ENCODE assay signal across 8 cellular contexts in genomic region chr2:237693281-237694039, GRCh38.
DNase-seq lines count a peak whose midpoint lies in the region; ATAC-seq and TF ChIP-seq lines count a peak whose summit lies in the region.

No MANE protein-coding gene starts in this region.

- no peaks in the 10 kb centered on the region for H3K27me3 ChIP-seq in heart right ventricle

- TF ChIP-seq CTCF in heart right ventricle (IDR thresholded peaks at IDR 0.05): no peak

- H3K4me3 Mint-ChIP-seq in dendritic cell treated with granulocyte-macrophage colony-stimulating factor and Interleukin-4, amounts not matched to agents 40 ng/mL and 50 ng/mL, for 4 days: peak overlapping the region; percentile 99
- peak overlapping the region; percentile 83 to 95 (median 92) for H3K4me3 Mint-ChIP-seq in naive B cell

- intact Hi-C loops in heart right ventricle (cut with DNase I) (loop anchor here in 4 of 10 donors (2.0 to 5.0 kb wide), 4 partner anchors 19 to 44 kb away; no protein-coding TSS in a partner anchor), cardiac septum (cut with DNase I) (loop anchor here (2.0 kb wide), 1 partner anchor 39 kb away; no protein-coding TSS in a partner anchor)
- intact Hi-C loops in dendritic cell treated with granulocyte-macrophage colony-stimulating factor and Interleukin-4, amounts not matched to agents 40 ng/mL and 50 ng/mL, for 4 days (cut with micrococcal nuclease): loop anchor here (2.0 to 5.0 kb wide), 2 partner anchors 13 to 34 kb away; no protein-coding TSS in a partner anchor

- H3K4me1 ChIP-seq in heart right ventricle: peaks cover 26 to 93% (median 87%) of the 10 kb centered on the region in 9 donors

- no peaks in the 10 kb centered on the region for H3K36me3 ChIP-seq in heart right ventricle

- H3K27me3 Mint-ChIP-seq in dendritic cell treated with granulocyte-macrophage colony-stimulating factor and Interleukin-4, amounts not matched to agents 40 ng/mL and 50 ng/mL, for 4 days: no peaks in the 10 kb centered on the region
- H3K27me3 Mint-ChIP-seq in naive B cell: no peaks in the 10 kb centered on the region

- H3K9me3 Mint-ChIP-seq in dendritic cell treated with granulocyte-macrophage colony-stimulating factor and Interleukin-4, amounts not matched to agents 40 ng/mL and 50 ng/mL, for 4 days: no peaks in the 10 kb centered on the region
- H3K9me3 Mint-ChIP-seq in naive B cell: no peaks in the 10 kb centered on the region

- DNase-seq in heart right ventricle (no peak), cardiac septum (ENCODE audit: low spot score) (no peak), naive B cell (no peak), cerebellar nuclear complex (lab: John Stamatoyannopoulos, UW) (no peak)

- H3K9me3 ChIP-seq in heart right ventricle: no peaks in the 10 kb centered on the region

- 30% methylated on average over 6 of the region's 6 CpGs for WGBS in heart right ventricle, 2 donors

- peaks cover 76% of the 10 kb centered on the region for H3K4me1 Mint-ChIP-seq in dendritic cell treated with granulocyte-macrophage colony-stimulating factor and Interleukin-4, amounts not matched to agents 40 ng/mL and 50 ng/mL, for 4 days (ENCODE audit: low read depth)
- H3K4me1 Mint-ChIP-seq in naive B cell: peaks cover 70 to 82% (median 80%) of the 10 kb centered on the region in 3 donors

- peak overlapping the region; percentile 71 to 97 (median 87) for H3K4me3 ChIP-seq in heart right ventricle

- no peak for ATAC-seq in heart right ventricle
- no peak for ATAC-seq in naive B cell (ENCODE audit: low read depth in 2 of 2)
- ATAC-seq in GM21717 (IDR thresholded peaks at IDR 0.05; ENCODE audit: unreplicated experiment): no peak
- ATAC-seq in HG02870 (IDR thresholded peaks at IDR 0.05; ENCODE audit: unreplicated experiment): no peak

- H3K27ac Mint-ChIP-seq in dendritic cell treated with granulocyte-macrophage colony-stimulating factor and Interleukin-4, amounts not matched to agents 40 ng/mL and 50 ng/mL, for 4 days: peak overlapping the region; percentile 93
- peak overlapping the region; percentile 80 to 99 (median 96) for H3K27ac Mint-ChIP-seq in naive B cell

- peaks cover 61% of the 10 kb centered on the region for H3K36me3 Mint-ChIP-seq in dendritic cell treated with granulocyte-macrophage colony-stimulating factor and Interleukin-4, amounts not matched to agents 40 ng/mL and 50 ng/mL, for 4 days (ENCODE audit: low read depth)
- H3K36me3 Mint-ChIP-seq in naive B cell: no peaks in the 10 kb centered on the region

- H3K27ac ChIP-seq in heart right ventricle: peak overlapping the region in 9 of 10 donors; percentile 91 to 98 (median 95)

TF ChIP-seq in PFSK-1, 5 proteins besides CTCF, POLR2A, EP300 and RAD21:
- TF ChIP-seq POLR2AphosphoS5 (IDR thresholded peaks at IDR 0.05; ENCODE audit: low read depth, low read length): no peak
- TF ChIP-seq FOXP2 (optimal IDR thresholded peaks at IDR 0.05; ENCODE audit: borderline replicate concordance, extremely low read depth, extremely low read length, insufficient read depth): no peak
- peak; percentile 56; the same call in 1 of the 2 replicates for TF ChIP-seq SIN3A (IDR thresholded peaks at IDR 0.05; ENCODE audit: borderline replicate concordance, insufficient read depth, low read length)
- no peak for TF ChIP-seq REST (IDR thresholded peaks at IDR 0.05; ENCODE audit: insufficient read depth in 1 of 2, low read depth in 2 of 2, low read length in 2 of 2)
- TF ChIP-seq TAF1 (IDR thresholded peaks at IDR 0.05; ENCODE audit: borderline replicate concordance, insufficient read depth, low read length): no peak
